16 cellular contexts compared by ENCODE assay signal in the genomic region with DNA sequence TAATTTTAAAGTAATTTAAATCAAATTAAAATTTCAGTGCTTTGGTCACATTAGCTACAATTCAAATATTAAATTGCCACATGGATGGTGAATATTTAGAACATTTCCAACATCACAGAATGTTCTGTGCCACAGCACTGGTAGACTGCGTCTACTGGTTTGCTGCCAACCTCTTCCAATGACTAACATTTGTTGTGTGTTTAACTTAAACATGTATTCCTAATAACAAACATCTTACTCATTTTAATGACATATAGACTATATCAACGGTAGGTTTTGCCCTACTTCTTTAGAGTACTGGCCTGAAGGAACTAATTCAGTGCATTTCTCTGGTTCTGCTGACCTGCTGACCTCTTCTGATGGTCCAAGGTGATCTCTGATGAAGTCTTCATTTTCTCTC.
"Had no signal": no experiment of that assay in that cellular context is flagged by ENCODE, and none has a peak within 500 bp of the region (broad histone marks: within the 10 kb centered on the region; RNA-seq: fewer than 3 reads in every experiment).

No MANE protein-coding gene starts in this region.

- H3K27me3 Mint-ChIP-seq: type B pancreatic cell had no signal

- H3K27ac ChIP-seq: esophagus squamous epithelium, foreskin keratinocyte, left ventricle myocardium inferior, lower lobe of right lung, right atrium auricular region, sigmoid colon had no signal

- H3K27me3 ChIP-seq: esophagus squamous epithelium, foreskin keratinocyte, right atrium auricular region, sigmoid colon had no signal

- H3K36me3 ChIP-seq: esophagus squamous epithelium, left ventricle myocardium inferior, lower lobe of right lung, right atrium auricular region, sigmoid colon had no signal

- H3K36me3 Mint-ChIP-seq: mesothelial cell of epicardium, natural killer cell, type B pancreatic cell had no signal

- H3K4me3 ChIP-seq: esophagus squamous epithelium, left ventricle myocardium inferior, lower lobe of right lung, right atrium auricular region, sigmoid colon had no signal

- DNase-seq: effector memory CD8-positive, alpha-beta T cell; esophagus squamous epithelium; foreskin keratinocyte; immature natural killer cell; left ventricle myocardium inferior; lower lobe of right lung; natural killer cell; sigmoid colon; small intestine; stimulated activated CD4-positive, alpha-beta T cell treated with anti-CD3 and anti-CD28 coated beads, Interleukin-12 subunit alpha, Interleukin-12 subunit beta, amount 100 ng/mL, for 4 hours; stimulated activated naive CD4-positive, alpha-beta T cell treated with Interleukin-2 at 50 U/mL for 16 hours had no signal

- H3K27ac Mint-ChIP-seq: effector memory CD8-positive, alpha-beta T cell; immature natural killer cell; memory B cell; mesothelial cell of epicardium; natural killer cell; type B pancreatic cell had no signal

- H3K4me1 Mint-ChIP-seq: immature natural killer cell, memory B cell, neural crest cell had no signal

- H3K9me3 ChIP-seq: esophagus squamous epithelium, lower lobe of right lung, right atrium auricular region, sigmoid colon had no signal

- H3K4me3 Mint-ChIP-seq: effector memory CD8-positive, alpha-beta T cell; immature natural killer cell; memory B cell; mesothelial cell of epicardium; natural killer cell; neural crest cell; type B pancreatic cell had no signal

- H3K9me3 Mint-ChIP-seq: immature natural killer cell, mesothelial cell of epicardium, natural killer cell, neural crest cell, type B pancreatic cell had no signal

- H3K4me1 ChIP-seq: foreskin keratinocyte, left ventricle myocardium inferior, lower lobe of right lung, right atrium auricular region, sigmoid colon had no signal

- ATAC-seq: effector memory CD8-positive, alpha-beta T cell; foreskin keratinocyte; lower lobe of right lung; natural killer cell had no signal
